ENCODE assay signal across 26 cellular contexts in the genomic region with DNA sequence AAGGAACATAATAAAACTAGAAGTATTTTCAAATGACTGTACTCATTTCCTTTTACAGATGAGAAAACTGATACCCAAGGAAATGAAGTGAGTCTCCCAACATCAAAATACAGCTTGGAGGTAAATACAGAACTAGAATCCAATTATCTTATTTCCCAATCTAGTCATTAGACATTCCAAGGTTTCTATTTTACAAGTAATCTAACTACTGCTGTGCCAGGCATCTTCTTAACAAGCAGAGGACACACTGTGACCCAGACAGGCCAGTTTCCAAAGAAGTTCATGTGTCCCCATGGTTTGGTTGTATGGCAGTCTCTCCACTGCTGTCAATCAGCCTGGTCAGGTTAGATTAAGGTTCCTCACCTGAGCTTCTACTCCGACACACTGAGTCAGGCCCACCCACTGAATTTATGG.
DNase-seq lines count a peak whose midpoint lies in the region; ATAC-seq, FAIRE-seq and TF ChIP-seq lines count a peak whose summit lies in the region.
"Had no signal": no experiment of that assay in that cellular context is flagged by ENCODE, and none has a peak within 500 bp of the region (broad histone marks: within the 10 kb centered on the region; RNA-seq: fewer than 3 reads in every experiment).

No MANE protein-coding gene starts in this region.

- no peak for TF ChIP-seq POLR2A in K562 (conservative IDR thresholded peaks at IDR 0.05)

- WGBS in K562 (ENCODE audit: insufficient coverage, low coverage, missing lambda C conversion rate), result 50% methylated on average over 1 of the region's 1 CpG

- POLR2A ChIA-PET in K562 (lab: Yijun Ruan, JAX), result interaction anchor here (1.2 to 3.5 kb wide), 2 partner anchors 9 to 12 kb away, joined by 3 to 11 read pairs; no protein-coding TSS in a partner anchor

- H3K9me3 ChIP-seq in K562 (replicated peaks; ENCODE audit: control insufficient read depth, insufficient read depth, low read depth, low read length), result no peaks in the 10 kb centered on the region
- no peaks in the 10 kb centered on the region for H3K9me3 ChIP-seq in skeletal muscle satellite cell (replicated peaks; ENCODE audit: low read length)
- H3K9me3 ChIP-seq in right atrium auricular region, result peaks cover 0 to 6% of the 10 kb centered on the region in 2 donors
- H3K9me3 ChIP-seq: body of pancreas had no signal

- FAIRE-seq in K562 (lab: Jason Lieb, UNC), result no peak
- FAIRE-seq: frontal cortex had no signal

- H3K4me2 ChIP-seq in K562 (ENCODE audit: insufficient read depth, low read length) (no peak overlapping the region), skeletal muscle satellite cell (ENCODE audit: low read length) (peak overlapping the region; percentile 42)

- H3K4me3 ChIP-seq in K562 (no peak overlapping the region), skeletal muscle satellite cell (ENCODE audit: low read length) (no peak overlapping the region), right atrium auricular region (no peak overlapping the region)
- H3K4me3 ChIP-seq: body of pancreas, dorsolateral prefrontal cortex had no signal

- H3K4me1 ChIP-seq in K562 (replicated peaks in 1 of 2; ENCODE audit: control insufficient read depth in 2 of 2, insufficient read depth in 2 of 2, low read length in 2 of 2) (no peaks in the 10 kb centered on the region), skeletal muscle satellite cell (ENCODE audit: control insufficient read depth, insufficient read depth, low read length) (peaks cover 65% of the 10 kb centered on the region), right atrium auricular region (peaks cover 0 to 7% of the 10 kb centered on the region in 2 donors)
- H3K4me1 ChIP-seq: body of pancreas had no signal

- in situ Hi-C loops in K562 (cut with MboI), result no loop called here

- BruUV-seq in K562 (replicated peaks; lab: Mats Ljungman, UMichigan), result no TSS peak

- H3K27me3 ChIP-seq in K562 (ENCODE audit: control insufficient read depth in 2 of 2, insufficient read depth in 2 of 2, low read length in 2 of 2) (no peaks in the 10 kb centered on the region), skeletal muscle satellite cell (ENCODE audit: control insufficient read depth, insufficient read depth, low read length) (no peaks in the 10 kb centered on the region), right atrium auricular region (no peaks in the 10 kb centered on the region)
- H3K27me3 ChIP-seq: body of pancreas, dorsolateral prefrontal cortex had no signal

- intact Hi-C loops in K562 (cut with micrococcal nuclease), result no loop called here

- no peak overlapping the region for H3K9ac ChIP-seq in K562 (ENCODE audit: insufficient read depth in 1 of 2, low read depth in 2 of 2, low read length in 2 of 2)
- peak overlapping the region; percentile 39 for H3K9ac ChIP-seq in skeletal muscle satellite cell (ENCODE audit: low read depth, low read length)

- H4K20me1 ChIP-seq in K562 (replicated peaks; ENCODE audit: control insufficient read depth, insufficient read depth, low read length), result no peaks in the 10 kb centered on the region

- CTCF ChIA-PET in K562 (lab: Yijun Ruan, JAX; ENCODE audit: low intra/inter-chr PET ratio), result no interaction called here

- TF ChIP-seq EP300 in K562 (IDR thresholded peaks at IDR 0.05; ENCODE audit: low read length), result no peak

- H3K27ac ChIP-seq in K562 (ENCODE audit: extremely low read depth, low read depth, low read length), result no peak overlapping the region
- H3K27ac ChIP-seq in right atrium auricular region, result no peak overlapping the region
- H3K27ac ChIP-seq: 22Rv1, body of pancreas, dorsolateral prefrontal cortex had no signal

- ATAC-seq in K562 (no peak), HG03439 (IDR thresholded peaks at IDR 0.05; ENCODE audit: unreplicated experiment) (no peak)
- ATAC-seq: activated CD4-positive, alpha-beta T cell treated with anti-CD3 and anti-CD28 coated beads for 36 hours; activated T-helper 17 cell treated with anti-CD3 and anti-CD28 coated beads, Interleukin-2, amount 50 U/mL, for 72 hours; body of pancreas; naive thymus-derived CD4-positive, alpha-beta T cell had no signal

- no peaks in the 10 kb centered on the region for H3K79me2 ChIP-seq in K562 (ENCODE audit: control insufficient read depth, insufficient read depth, low read length)

- TF ChIP-seq CTCF in K562 (IDR thresholded peaks at IDR 0.05 in 2 of 3, conservative IDR thresholded peaks at IDR 0.05 in 1 of 3; ENCODE audit: insufficient read depth in 2 of 3, low read depth in 1 of 3, low read length in 3 of 3) (no peak), right atrium auricular region (IDR thresholded peaks at IDR 0.05) (no peak)

- no peak for TF ChIP-seq RAD21 in K562 (CRISPR knock-in tag; conservative IDR thresholded peaks at IDR 0.05 in 1 of 2, IDR thresholded peaks at IDR 0.05 in 1 of 2)

- H2AFZ ChIP-seq in K562 (ENCODE audit: low read depth, low read length), result no peak overlapping the region

- DNase-seq in NCI-H82 (lab: John Stamatoyannopoulos, UW) (peak; percentile 40), NCI-H82 treated with DMSO at 0.1 percent for 48 hours (lab: John Stamatoyannopoulos, UW; ENCODE audit: unreplicated experiment) (no peak), HT-29 (ENCODE audit: low spot score) (peak; percentile 46), K562 (ENCODE audit: extremely low read depth in 1 of 4, low spot score in 3 of 4) (no peak), right atrium auricular region (ENCODE audit: low spot score) (no peak), NCI-H510A (lab: John Stamatoyannopoulos, UW) (no peak)
- DNase-seq: activated CD4-positive, alpha-beta T cell treated with anti-CD3 and anti-CD28 coated beads for 36 hours; activated naive CD4-positive, alpha-beta T cell treated with anti-CD3 and anti-CD28 coated beads, Interleukin-2, amount 50 U/mL, for 16 hours; body of pancreas; cerebellar nuclear complex; DMS79; dorsolateral prefrontal cortex; GOT3; midbrain; MV-4-11; naive thymus-derived CD4-positive, alpha-beta T cell; NCI-H1436; NCI-H2107; NCI-H748 treated with DMSO at 0.1 percent for 48 hours; stimulated activated CD4-positive, alpha-beta T cell treated with anti-CD3 and anti-CD28 coated beads, Interleukin-15, amount 100 ng/mL, for 24 hours; stimulated activated CD4-positive, alpha-beta T cell treated with anti-CD3 and anti-CD28 coated beads, Interleukin-4, amount 100 ng/mL, for 4 hours had no signal

- no peaks in the 10 kb centered on the region for H3K36me3 ChIP-seq in K562 (ENCODE audit: control insufficient read depth, insufficient read depth, low read length)
- H3K36me3 ChIP-seq in skeletal muscle satellite cell (ENCODE audit: insufficient read depth, low read length), result no peaks in the 10 kb centered on the region
- no peaks in the 10 kb centered on the region for H3K36me3 ChIP-seq in right atrium auricular region

- H3K9me1 ChIP-seq in K562 (ENCODE audit: control insufficient read depth, insufficient read depth, low read length), result no peaks in the 10 kb centered on the region

TF ChIP-seq in K562, 482 proteins besides CTCF, POLR2A, EP300 and RAD21:
- TF ChIP-seq, protein P1, sequence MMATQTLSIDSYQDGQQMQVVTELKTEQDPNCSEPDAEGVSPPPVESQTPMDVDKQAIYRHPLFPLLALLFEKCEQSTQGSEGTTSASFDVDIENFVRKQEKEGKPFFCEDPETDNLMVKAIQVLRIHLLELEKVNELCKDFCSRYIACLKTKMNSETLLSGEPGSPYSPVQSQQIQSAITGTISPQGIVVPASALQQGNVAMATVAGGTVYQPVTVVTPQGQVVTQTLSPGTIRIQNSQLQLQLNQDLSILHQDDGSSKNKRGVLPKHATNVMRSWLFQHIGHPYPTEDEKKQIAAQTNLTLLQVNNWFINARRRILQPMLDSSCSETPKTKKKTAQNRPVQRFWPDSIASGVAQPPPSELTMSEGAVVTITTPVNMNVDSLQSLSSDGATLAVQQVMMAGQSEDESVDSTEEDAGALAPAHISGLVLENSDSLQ (IDR thresholded peaks at IDR 0.05), result peak; percentile 56; the same call in 1 of the 2 replicates
- TF ChIP-seq LARP7 (IDR thresholded peaks at IDR 0.05), result no peak

Comparison
In these comparisons a context has a peak if more than half of its experiments do, and no peak if none do; other contexts are left out.
1. DNase-seq: peak in NCI-H82 (single experiment) and HT-29 (single experiment); none in NCI-H82 treated with DMSO at 0.1 percent for 48 hours (single experiment), K562 (0 of 4), right atrium auricular region (single experiment) and NCI-H510A (single experiment).